ENCODE assay signal across 23 cellular contexts in genomic region chr7:154984601-154985188, GRCh38. TPM values are rescaled to one million over a fixed set of nuclear protein-coding genes. Genes with fewer than 3 reads are reported as not detected.
A peak's percentile ranks its signal among the peaks of the same experiment; 100 is the strongest.
DNase-seq lines count a peak whose midpoint lies in the region; TF ChIP-seq lines count a peak whose summit lies in the region.
"Had no signal": no experiment of that assay in that cellular context is flagged by ENCODE, and none has a peak within 500 bp of the region (broad histone marks: within the 10 kb centered on the region; RNA-seq: fewer than 3 reads in every experiment).

No MANE protein-coding gene starts in this region.

- 0 out of 2 replicates have a peak, but pooled peaks cover 13% of the 10 kb centered on the region for H3K79me2 ChIP-seq in GM23248 (ENCODE audit: insufficient read depth)

- peak; percentile 34 for DNase-seq in GM23248
- peak; percentile 29 for DNase-seq in fibroblast of mammary gland (ENCODE audit: low read depth)
- no peak for DNase-seq in dedifferentiated amniotic fluid mesenchymal stem cell (ENCODE audit: extremely low spot score)
- no peak for DNase-seq in glutamatergic neuron
- DNase-seq in T-helper 2 cell = no peak
- DNase-seq in NCI-H526 treated with DMSO at 0.1 percent for 48 hours (lab: John Stamatoyannopoulos, UW) = no peak
- DNase-seq: Caco-2; CD4-positive, alpha-beta memory T cell; DMS 273 treated with DMSO at 0.1 percent for 48 hours; DMS79 treated with DMSO at 0.1 percent for 48 hours; Kasumi-1; MG63; NCI-H1417; NCI-H1694 treated with DMSO at 0.1 percent for 48 hours; NCI-H2081 treated with DMSO at 0.1 percent for 48 hours; NCI-H2171 treated with DMSO at 0.1 percent for 48 hours; NCI-H526; PC-9; SHP77 treated with DMSO at 0.1 percent for 48 hours had no signal

- peaks cover 9% of the 10 kb centered on the region; the same call in 1 of the 2 replicates for H3K36me3 ChIP-seq in GM23248 (ENCODE audit: low read depth)

- peaks cover 2% of the 10 kb centered on the region for H3K9me3 Mint-ChIP-seq in glutamatergic neuron (ENCODE audit: unreplicated experiment)
- H3K9me3 Mint-ChIP-seq: CD4-positive, alpha-beta memory T cell had no signal

- no peaks in the 10 kb centered on the region for H3K4me1 Mint-ChIP-seq in glutamatergic neuron (ENCODE audit: low read depth, unreplicated experiment)

- no peak overlapping the region for H3K27ac Mint-ChIP-seq in glutamatergic neuron (ENCODE audit: unreplicated experiment)

- no peaks in the 10 kb centered on the region for H3K9me3 ChIP-seq in GM23248 (ENCODE audit: low read depth)
- H3K9me3 ChIP-seq: BLaER1, Caco-2, MG63 had no signal

- no peak overlapping the region for H3K4me3 Mint-ChIP-seq in glutamatergic neuron (ENCODE audit: unreplicated experiment)
- H3K4me3 Mint-ChIP-seq: CD4-positive, alpha-beta memory T cell had no signal

- peaks cover 3% of the 10 kb centered on the region; the same call in 1 of the 2 replicates for H3K9me2 ChIP-seq in GM23248 (ENCODE audit: insufficient read depth)

- no peak overlapping the region for H2AFZ ChIP-seq in GM23248
- H2AFZ ChIP-seq: PC-9 had no signal

- in situ Hi-C loops in GM23248 (cut with MboI) = no loop called here

- H3K9ac ChIP-seq in GM23248 = no peak overlapping the region
- H3K9ac ChIP-seq: BLaER1 had no signal

- H4K20me1 ChIP-seq in GM23248 (ENCODE audit: insufficient read depth) = no peaks in the 10 kb centered on the region

- TF ChIP-seq CTCF in VCaP (conservative IDR thresholded peaks at IDR 0.05) (no peak), fibroblast of mammary gland (conservative IDR thresholded peaks at IDR 0.05; ENCODE audit: control insufficient read depth, insufficient read depth, low read depth, low read length) (no peak), glutamatergic neuron (IDR thresholded peaks at IDR 0.05; ENCODE audit: partially characterized antibody, unreplicated experiment) (no peak)

- H3F3A ChIP-seq in GM23248 (ENCODE audit: insufficient read depth) = no peaks in the 10 kb centered on the region

- H3K4me3 ChIP-seq in GM23248 = no peak overlapping the region
- H3K4me3 ChIP-seq in fibroblast of mammary gland (ENCODE audit: control insufficient read depth, low read depth, low read length) = no peak overlapping the region
- H3K4me3 ChIP-seq: BLaER1, MG63, PC-9, SK-N-MC had no signal

- no peak overlapping the region for H3K27ac ChIP-seq in GM23248
- H3K27ac ChIP-seq in VCaP = peak overlapping the region; percentile 19; the same call in 1 of the 2 replicates
- H3K27ac ChIP-seq: BLaER1, PC-9, RWPE1, SK-N-MC had no signal

- H3K27me3 ChIP-seq in GM23248 (replicated peaks; ENCODE audit: insufficient read depth) = no peaks in the 10 kb centered on the region
- H3K27me3 ChIP-seq: BLaER1, MG63 had no signal

- 35 to 36% methylated on average over 6 of the region's 6 CpGs for WGBS in GM23248 (ENCODE audit: low coverage in 1 of 2, low lambda C conversion rate in 2 of 2, missing lambda C conversion rate in 2 of 2), 2 experiments

- H3K27me3 Mint-ChIP-seq in glutamatergic neuron (ENCODE audit: unreplicated experiment) = no peaks in the 10 kb centered on the region
- H3K27me3 Mint-ChIP-seq: CD4-positive, alpha-beta memory T cell had no signal

- H3K4me2 ChIP-seq in GM23248 (ENCODE audit: unreplicated experiment) = no peak overlapping the region
- H3K4me2 ChIP-seq: BLaER1, PC-9 had no signal

- 0 out of 2 replicates have a peak, but pooled peaks cover 5% of the 10 kb centered on the region for H3K4me1 ChIP-seq in GM23248 (ENCODE audit: insufficient read depth)
- H3K4me1 ChIP-seq: BLaER1, Caco-2 had no signal

- no peaks in the 10 kb centered on the region for H3K36me3 Mint-ChIP-seq in glutamatergic neuron (ENCODE audit: unreplicated experiment)

RNA-seq across cellular contexts. Expression of gene PAXIP1, which starts 18.2 kb away (rescaled TPM):
- total RNA-seq in GM23248 (2014; rRNA removed; shearing (Covaris generic)) = 5.3 and 5.8 TPM in 2 replicates
- polyA plus RNA-seq in GM23248 (2016; fragmentation: Nextera tagmentation; extraction: Ambion mirVana) = 1.8 and 2.1 TPM in 2 replicates
- total RNA-seq in glutamatergic neuron (ENCODE audit: unreplicated experiment) = 13.8 TPM

Comparison
In these comparisons a context has a peak if more than half of its experiments do, and no peak if none do; other contexts are left out.
1. DNase-seq: peak in GM23248 (single experiment) and fibroblast of mammary gland (single experiment); none in dedifferentiated amniotic fluid mesenchymal stem cell (single experiment), glutamatergic neuron (single experiment), T-helper 2 cell (0 of 5) and NCI-H526 treated with DMSO at 0.1 percent for 48 hours (single experiment).